Comparison of ENCODE assay signal across 30 cellular contexts in genomic region chr1:94616503-94616902, GRCh38.
DNase-seq lines count a peak whose midpoint lies in the region; ATAC-seq and TF ChIP-seq lines count a peak whose summit lies in the region.
"Had no signal": no experiment of that assay in that cellular context is flagged by ENCODE, and none has a peak within 500 bp of the region (broad histone marks: within the 10 kb centered on the region; RNA-seq: fewer than 3 reads in every experiment).

No MANE protein-coding gene starts in this region.

- in situ Hi-C loops in IMR-90 (cut with MboI; ENCODE audit: low sequenced_read_pairs) (no loop called here), GM23248 (cut with MboI) (no loop called here)

- BruUV-seq in A673 (replicated peaks; lab: Mats Ljungman, UMichigan) (no TSS peak), IMR-90 (replicated peaks; lab: Mats Ljungman, UMichigan) (no TSS peak)

- H3K27me3 ChIP-seq in A673 (replicated peaks; ENCODE audit: insufficient read depth, low read depth, low read length, poor library complexity) (no peaks in the 10 kb centered on the region), IMR-90 (ENCODE audit: control insufficient read depth, insufficient read depth, low read length) (no peaks in the 10 kb centered on the region), colonic mucosa (no peaks in the 10 kb centered on the region), GM23248 (replicated peaks; ENCODE audit: insufficient read depth) (no peaks in the 10 kb centered on the region), right cardiac atrium (ENCODE audit: control insufficient read depth, insufficient read depth) (no peaks in the 10 kb centered on the region)
- H3K27me3 ChIP-seq: brain microvascular endothelial cell, gastroesophageal sphincter, neutrophil, right lobe of liver, SJSA1, stomach had no signal

- no peak for TF ChIP-seq POLR2A in IMR-90 (IDR thresholded peaks at IDR 0.05; ENCODE audit: low read depth, low read length)

- intact Hi-C loops in A673 (cut with micrococcal nuclease; ENCODE audit: unreplicated experiment) (no loop called here), IMR-90 (cut with micrococcal nuclease) (no loop called here), colonic mucosa (cut with DNase I) (no loop called here), mucosa of descending colon (cut with DNase I, micrococcal nuclease) (no loop called here), right cardiac atrium (cut with DNase I) (no loop called here), natural killer cell (cut with micrococcal nuclease) (no loop called here)
- intact Hi-C loops in activated CD8-positive, alpha-beta T cell treated with anti-CD3 and anti-CD28 coated beads for 36 hours (cut with micrococcal nuclease), result no loop called here

- no peak overlapping the region for H3K4me3 Mint-ChIP-seq in activated CD8-positive, alpha-beta T cell treated with anti-CD3 and anti-CD28 coated beads for 36 hours
- H3K4me3 Mint-ChIP-seq in natural killer cell, result no peak overlapping the region
- H3K4me3 Mint-ChIP-seq: memory B cell, T-cell had no signal

- dilution Hi-C loops in IMR-90 (cut with HindIII; ENCODE audit: low sequenced_read_pairs, unreplicated experiment), result no loop called here

- H3F3A ChIP-seq in GM23248 (ENCODE audit: insufficient read depth), result peaks cover 3% of the 10 kb centered on the region; the same call in 1 of the 2 replicates

- H3K36me3 Mint-ChIP-seq in activated CD8-positive, alpha-beta T cell treated with anti-CD3 and anti-CD28 coated beads for 36 hours (ENCODE audit: low read depth), result no peaks in the 10 kb centered on the region
- peaks cover 16% of the 10 kb centered on the region for H3K36me3 Mint-ChIP-seq in natural killer cell
- H3K36me3 Mint-ChIP-seq: memory B cell, T-cell had no signal

- H3K23ac ChIP-seq in IMR-90 (ENCODE audit: low read depth, low read length), result no peak overlapping the region

- H4K91ac ChIP-seq in IMR-90 (ENCODE audit: insufficient read depth, low read depth, low read length), result peak overlapping the region; percentile 36

- no peak overlapping the region for H2BK5ac ChIP-seq in IMR-90 (ENCODE audit: low read depth, low read length, poor library complexity, severe bottlenecking)

- WGBS in IMR-90 (ENCODE audit: extremely low coverage in 2 of 2, insufficient read length in 1 of 2), 2 experiments, result no CpG with 5 or more reads among the region's 2 CpGs
- WGBS in GM23248 (ENCODE audit: low coverage in 1 of 2, low lambda C conversion rate in 2 of 2, missing lambda C conversion rate in 2 of 2), 2 experiments, result 53 to 68% methylated on average over 2 of the region's 2 CpGs
- WGBS in right cardiac atrium, result 72% methylated on average over 2 of the region's 2 CpGs

- peaks cover 21% of the 10 kb centered on the region for H3K9me1 ChIP-seq in IMR-90 (ENCODE audit: insufficient read depth, low read length)

- no peak overlapping the region for H4K5ac ChIP-seq in IMR-90 (ENCODE audit: low read depth, low read length)

- no peaks in the 10 kb centered on the region for H4K20me1 ChIP-seq in IMR-90 (ENCODE audit: insufficient read depth, low read length)
- H4K20me1 ChIP-seq in GM23248 (ENCODE audit: insufficient read depth), result no peaks in the 10 kb centered on the region

- TF ChIP-seq CTCF in A673 (conservative IDR thresholded peaks at IDR 0.05; ENCODE audit: low read depth, low read length) (no peak), IMR-90 (conservative IDR thresholded peaks at IDR 0.05; ENCODE audit: low read depth, low read length) (no peak), colonic mucosa (IDR thresholded peaks at IDR 0.05) (no peak), mucosa of descending colon (IDR thresholded peaks at IDR 0.05) (no peak), natural killer cell (IDR thresholded peaks at IDR 0.05) (no peak)
- TF ChIP-seq CTCF in activated CD8-positive, alpha-beta T cell treated with anti-CD3 and anti-CD28 coated beads for 36 hours (IDR thresholded peaks at IDR 0.05), result no peak

- DNase-seq in A673 (ENCODE audit: low spot score) (peak; percentile 19), IMR-90 (no peak), colonic mucosa (no peak), mucosa of descending colon (no peak), GM23248 (no peak), right cardiac atrium (no peak), natural killer cell (no peak)
- DNase-seq in activated CD8-positive, alpha-beta T cell treated with anti-CD3 and anti-CD28 coated beads for 36 hours, result no peak
- DNase-seq: ACHN; activated CD4-positive, alpha-beta T cell treated with anti-CD3 and anti-CD28 coated beads for 4 hours; activated CD8-positive, alpha-beta memory T cell treated with anti-CD3 and anti-CD28 coated beads for 24 hours; activated T-cell treated with anti-CD3 and anti-CD28 coated beads for 4 hours; amygdala; brain microvascular endothelial cell; H7; hypothalamus; NCI-H1694; NCI-H526; posterior cingulate gyrus; right lobe of liver; stimulated activated CD4-positive, alpha-beta T cell treated with anti-CD3 and anti-CD28 coated beads, Interleukin-12 subunit alpha, Interleukin-12 subunit beta, amount 100 ng/mL, for 4 hours; stimulated activated CD4-positive, alpha-beta T cell treated with anti-CD3 and anti-CD28 coated beads, Interleukin-2, amount 100 ng/mL, for 48 hours; stomach; T-cell had no signal

- H3K56ac ChIP-seq in IMR-90 (ENCODE audit: extremely low read depth, insufficient read depth, low read length), result no peak overlapping the region

- no peak overlapping the region for H3K9ac ChIP-seq in IMR-90 (ENCODE audit: low read depth, low read length)
- H3K9ac ChIP-seq in colonic mucosa (ENCODE audit: low read depth in 2 of 2, low read length in 2 of 2), result no peak overlapping the region
- no peak overlapping the region for H3K9ac ChIP-seq in GM23248

- peak overlapping the region; percentile 96 for H2AK5ac ChIP-seq in IMR-90 (ENCODE audit: low read depth, low read length)

- H2BK120ac ChIP-seq in IMR-90 (ENCODE audit: low read depth, low read length), result peak overlapping the region; percentile 97

- H2AK9ac ChIP-seq in IMR-90 (replicated peaks; ENCODE audit: low read depth, low read length, poor library complexity), result no peak overlapping the region

- no peaks in the 10 kb centered on the region for H3K79me2 ChIP-seq in GM23248 (ENCODE audit: insufficient read depth)

- H3K27ac Mint-ChIP-seq in activated CD8-positive, alpha-beta T cell treated with anti-CD3 and anti-CD28 coated beads for 36 hours, result no peak overlapping the region
- H3K27ac Mint-ChIP-seq in natural killer cell, result no peak overlapping the region
- H3K27ac Mint-ChIP-seq: activated naive CD4-positive, alpha-beta T cell treated with anti-CD3 and anti-CD28 coated beads, Interleukin-2, amount 50 U/mL, for 72 hours; memory B cell; T-cell had no signal

- H2BK20ac ChIP-seq in IMR-90 (ENCODE audit: low read depth, low read length), result peak overlapping the region; percentile 95

- peaks cover 7% of the 10 kb centered on the region for H3K9me3 Mint-ChIP-seq in activated CD8-positive, alpha-beta T cell treated with anti-CD3 and anti-CD28 coated beads for 36 hours
- H3K9me3 Mint-ChIP-seq in natural killer cell, result peaks cover 0 to 4% of the 10 kb centered on the region in 2 donors

- peak overlapping the region; percentile 79 to 93; a peak in 3 of 4 replicates for H4K8ac ChIP-seq in IMR-90 (ENCODE audit: low read depth in 2 of 2, low read length in 2 of 2)

- H3K9me2 ChIP-seq in GM23248 (ENCODE audit: insufficient read depth), result no peaks in the 10 kb centered on the region

- H3K18ac ChIP-seq in IMR-90 (ENCODE audit: low read depth, low read length), result peak overlapping the region; percentile 40; the same call in 1 of the 2 replicates

- peaks cover 1% of the 10 kb centered on the region for H3K27me3 Mint-ChIP-seq in activated CD8-positive, alpha-beta T cell treated with anti-CD3 and anti-CD28 coated beads for 36 hours
- H3K27me3 Mint-ChIP-seq in natural killer cell (ENCODE audit: low read depth in 2 of 2), result peaks cover 30 to 42% of the 10 kb centered on the region in 2 donors

- no peaks in the 10 kb centered on the region for H3K36me3 ChIP-seq in A673 (ENCODE audit: insufficient read depth, low read length, poor library complexity, severe bottlenecking)
- H3K36me3 ChIP-seq in IMR-90 (ENCODE audit: control insufficient read depth, insufficient read depth, low read length), result no peaks in the 10 kb centered on the region
- no peaks in the 10 kb centered on the region for H3K36me3 ChIP-seq in colonic mucosa
- H3K36me3 ChIP-seq in mucosa of descending colon (ENCODE audit: low read depth), result no peaks in the 10 kb centered on the region
- H3K36me3 ChIP-seq in GM23248 (ENCODE audit: low read depth), result no peaks in the 10 kb centered on the region
- H3K36me3 ChIP-seq: brain microvascular endothelial cell, gastroesophageal sphincter, neutrophil, right lobe of liver, SJSA1, stomach, WERI-Rb-1 had no signal

- peaks cover 5% of the 10 kb centered on the region for H3K4me1 ChIP-seq in A673 (ENCODE audit: insufficient read depth, low read length, poor library complexity, severe bottlenecking)
- peaks cover 12% of the 10 kb centered on the region for H3K4me1 ChIP-seq in IMR-90 (ENCODE audit: control insufficient read depth, insufficient read depth, low read length)
- H3K4me1 ChIP-seq in colonic mucosa, result peaks cover 28% of the 10 kb centered on the region
- peaks cover 43% of the 10 kb centered on the region for H3K4me1 ChIP-seq in mucosa of descending colon (ENCODE audit: low read depth)
- peaks cover 25% of the 10 kb centered on the region for H3K4me1 ChIP-seq in GM23248 (ENCODE audit: insufficient read depth)
- no peaks in the 10 kb centered on the region for H3K4me1 ChIP-seq in right cardiac atrium (ENCODE audit: control insufficient read depth, insufficient read depth, low read length)
- H3K4me1 ChIP-seq: right lobe of liver had no signal

- peak overlapping the region; percentile 99; the same call in 2 of the 3 replicates for H2BK15ac ChIP-seq in IMR-90 (ENCODE audit: low read depth, low read length)

- no peaks in the 10 kb centered on the region for H3K4me1 Mint-ChIP-seq in activated CD8-positive, alpha-beta T cell treated with anti-CD3 and anti-CD28 coated beads for 36 hours (ENCODE audit: low read depth)
- H3K4me1 Mint-ChIP-seq in natural killer cell, result peaks cover 13 to 14% of the 10 kb centered on the region in 2 donors
- H3K4me1 Mint-ChIP-seq: memory B cell, T-cell had no signal

- H3K14ac ChIP-seq in IMR-90 (replicated peaks; ENCODE audit: low read depth, low read length), result peak overlapping the region; percentile 52

- CTCF ChIA-PET in A673 (lab: Charles Lee) (no interaction called here), IMR-90 (lab: Yijun Ruan, JAX) (interaction anchor here (0.6 to 1.1 kb wide), 2 partner anchors 12 to 302 kb away, joined by 3 read pairs; no protein-coding TSS in a partner anchor)
- CTCF ChIA-PET in activated CD8-positive, alpha-beta T cell treated with anti-CD3 and anti-CD28 coated beads for 36 hours (lab: Charles Lee), result no interaction called here

- H3K9me3 ChIP-seq in A673 (ENCODE audit: low read depth, low read length, poor library complexity, severe bottlenecking) (no peaks in the 10 kb centered on the region), IMR-90 (ENCODE audit: control insufficient read depth, insufficient read depth, low read length) (0 out of 2 replicates have a peak, but pooled peaks cover 2% of the 10 kb centered on the region), colonic mucosa (no peaks in the 10 kb centered on the region), mucosa of descending colon (no peaks in the 10 kb centered on the region), GM23248 (ENCODE audit: low read depth) (no peaks in the 10 kb centered on the region), right cardiac atrium (ENCODE audit: control insufficient read depth, low read length) (no peaks in the 10 kb centered on the region)
- H3K9me3 ChIP-seq: gastroesophageal sphincter, neutrophil, right lobe of liver had no signal

- H2AFZ ChIP-seq in IMR-90 (replicated peaks; ENCODE audit: low read length, poor library complexity) (no peak overlapping the region), GM23248 (no peak overlapping the region)

- POLR2A ChIA-PET in A673 (lab: Charles Lee; ENCODE audit: low non-redundant PET), result no interaction called here
- POLR2A ChIA-PET in IMR-90 (lab: Charles Lee; ENCODE audit: unreplicated experiment), result no interaction called here
- POLR2A ChIA-PET in activated CD8-positive, alpha-beta T cell treated with anti-CD3 and anti-CD28 coated beads for 36 hours (lab: Charles Lee), result no interaction called here

- no peak overlapping the region for H3K4me3 ChIP-seq in A673 (ENCODE audit: low read depth, low read length, poor library complexity, severe bottlenecking)
- no peak overlapping the region for H3K4me3 ChIP-seq in IMR-90 (ENCODE audit: insufficient read depth, low read depth, low read length)
- H3K4me3 ChIP-seq in colonic mucosa, result no peak overlapping the region
- H3K4me3 ChIP-seq in mucosa of descending colon, result no peak overlapping the region
- no peak overlapping the region for H3K4me3 ChIP-seq in GM23248
- no peak overlapping the region for H3K4me3 ChIP-seq in right cardiac atrium (ENCODE audit: low read length)
- H3K4me3 ChIP-seq: gastroesophageal sphincter, right lobe of liver, SJSA1, stomach had no signal

- no peak overlapping the region for H3K27ac ChIP-seq in A673 (ENCODE audit: low read depth, low read length, poor library complexity, severe bottlenecking)
- H3K27ac ChIP-seq in IMR-90 (ENCODE audit: insufficient read depth, low read length), result no peak overlapping the region
- H3K27ac ChIP-seq in colonic mucosa, result peak overlapping the region; percentile 42
- H3K27ac ChIP-seq in GM23248, result no peak overlapping the region
- H3K27ac ChIP-seq in right cardiac atrium (ENCODE audit: low read length), result no peak overlapping the region
- H3K27ac ChIP-seq: brain microvascular endothelial cell, gastroesophageal sphincter, neutrophil, right lobe of liver, stomach, WERI-Rb-1 had no signal

- H3K4me2 ChIP-seq in IMR-90 (ENCODE audit: low read depth, low read length), result no peak overlapping the region
- no peak overlapping the region for H3K4me2 ChIP-seq in GM23248 (ENCODE audit: unreplicated experiment)

- peak overlapping the region; percentile 85 for H3K4ac ChIP-seq in IMR-90 (ENCODE audit: low read depth, low read length)

- no peak for ATAC-seq in IMR-90 (ENCODE audit: low read depth)
- ATAC-seq in mucosa of descending colon, result peak; percentile 14
- ATAC-seq in activated CD8-positive, alpha-beta T cell treated with anti-CD3 and anti-CD28 coated beads for 36 hours, result no peak
- ATAC-seq in right cardiac atrium, result no peak
- ATAC-seq in natural killer cell, result no peak
- ATAC-seq: activated naive CD4-positive, alpha-beta T cell treated with anti-CD3 and anti-CD28 coated beads, Interleukin-2, amount 50 U/mL, for 72 hours; gastroesophageal sphincter; right lobe of liver; T-cell had no signal

- no peak for TF ChIP-seq RAD21 in IMR-90 (IDR thresholded peaks at IDR 0.05; ENCODE audit: low read length)

- H3K79me1 ChIP-seq in IMR-90 (ENCODE audit: low read depth in 1 of 2, low read length in 2 of 2), result peaks cover 0 to 12% of the 10 kb centered on the region in 2 experiments; a peak in 2 of 4 replicates
